ENCODE assay signal across 10 cellular contexts in genomic region chr9:99184073-99184426, GRCh38. TPM values are rescaled to one million over a fixed set of nuclear protein-coding genes. Genes with fewer than 3 reads are reported as not detected.
DNase-seq lines count a peak whose midpoint lies in the region; ATAC-seq and TF ChIP-seq lines count a peak whose summit lies in the region.
"Had no signal": no experiment of that assay in that cellular context is flagged by ENCODE, and none has a peak within 500 bp of the region (broad histone marks: within the 10 kb centered on the region; RNA-seq: fewer than 3 reads in every experiment).

No MANE protein-coding gene starts in this region.

- H3K9me2 ChIP-seq in GM23338 (ENCODE audit: insufficient read depth), result no peaks in the 10 kb centered on the region

- peaks cover 3% of the 10 kb centered on the region for H3K27me3 Mint-ChIP-seq in GM23338 (ENCODE audit: insufficient read depth, low read depth, poor library complexity)

- H3F3A ChIP-seq in GM23338 (replicated peaks; ENCODE audit: low read depth), result no peaks in the 10 kb centered on the region

- 58 to 80% (median 63%) methylated on average over 5 to 8 of the region's 8 CpGs for WGBS in heart left ventricle, 4 donors
- 40 to 59% (median 49%) methylated on average over 6 to 8 of the region's 8 CpGs for WGBS in spleen, 5 donors

- no peak for TF ChIP-seq POLR2A in heart left ventricle (IDR thresholded peaks at IDR 0.05)
- TF ChIP-seq POLR2A in spleen (IDR thresholded peaks at IDR 0.05), result no peak

- DNase-seq in GM23338 (ENCODE audit: low spot score) (no peak), SJCRH30 (no peak), heart left ventricle (peak in 2 of 5 donors; percentile 35 to 38), spleen (no peak), GM20000 (ENCODE audit: low spot score) (no peak), dermis blood vessel endothelial cell (no peak), globus pallidus (ENCODE audit: low spot score) (no peak)

- TF ChIP-seq CTCF in GM23338 (conservative IDR thresholded peaks at IDR 0.05; ENCODE audit: low read depth in 2 of 2) (no peak), heart left ventricle (IDR thresholded peaks at IDR 0.05) (no peak), spleen (IDR thresholded peaks at IDR 0.05 in 8 of 11, conservative IDR thresholded peaks at IDR 0.05 in 3 of 11) (no peak), GM20000 (IDR thresholded peaks at IDR 0.05; ENCODE audit: extremely low read depth, missing control alignments) (no peak)

- intact Hi-C loops in heart left ventricle (cut with DNase I), result loop anchor here in 8 of 10 donors (5.0 to 10.0 kb wide), 9 partner anchors 81 to 1411 kb away; no protein-coding TSS in a partner anchor
- intact Hi-C loops in spleen (cut with DNase I; ENCODE audit: low total_unique reads), result no loop called here

- H3K27me3 ChIP-seq in GM23338 (ENCODE audit: insufficient read depth), result no peaks in the 10 kb centered on the region
- no peaks in the 10 kb centered on the region; the same call in 1 of the 2 replicates for H3K27me3 ChIP-seq in SJCRH30
- peaks cover 0 to 4% (median 0%) of the 10 kb centered on the region in 9 donors for H3K27me3 ChIP-seq in heart left ventricle
- no peaks in the 10 kb centered on the region for H3K27me3 ChIP-seq in spleen (replicated peaks in 1 of 7)

- ATAC-seq in GM23338 (peak; percentile 40), heart left ventricle (peak in 3 of 4 donors; percentile 18 to 47 (median 31)), HG03354 (IDR thresholded peaks at IDR 0.05; ENCODE audit: poor library complexity, severe bottlenecking, unreplicated experiment) (no peak)

- H3K4me3 ChIP-seq in GM23338, result no peak overlapping the region
- no peak overlapping the region for H3K4me3 ChIP-seq in SJCRH30
- H3K4me3 ChIP-seq in heart left ventricle, result no peak overlapping the region
- H3K4me3 ChIP-seq in spleen, result peak overlapping the region in 1 of 8 donors; percentile 61
- H3K4me3 ChIP-seq: PC-9 had no signal

- H3K9me3 ChIP-seq in SJCRH30 (replicated peaks) (no peaks in the 10 kb centered on the region), heart left ventricle (no peaks in the 10 kb centered on the region), spleen (no peaks in the 10 kb centered on the region)

- H3K36me3 ChIP-seq in GM23338 (ENCODE audit: insufficient read depth) (no peaks in the 10 kb centered on the region), SJCRH30 (no peaks in the 10 kb centered on the region), heart left ventricle (no peaks in the 10 kb centered on the region), spleen (no peaks in the 10 kb centered on the region)

- no peak overlapping the region for H3K4me2 ChIP-seq in GM23338
- H3K4me2 ChIP-seq: PC-9 had no signal

- peaks cover 14% of the 10 kb centered on the region for H3K4me1 Mint-ChIP-seq in GM23338

- no peaks in the 10 kb centered on the region for H4K20me1 ChIP-seq in GM23338 (replicated peaks; ENCODE audit: insufficient read depth)

- no peaks in the 10 kb centered on the region for H3K9me3 Mint-ChIP-seq in GM23338
- H3K9me3 Mint-ChIP-seq: nephron progenitor cell had no signal

- no peak overlapping the region for H3K27ac ChIP-seq in GM23338 (ENCODE audit: low read depth)
- peak overlapping the region; percentile 1; the same call in 1 of the 2 replicates for H3K27ac ChIP-seq in SJCRH30
- no peak overlapping the region for H3K27ac ChIP-seq in heart left ventricle
- H3K27ac ChIP-seq in spleen, result peak overlapping the region in 5 of 8 donors; percentile 14 to 54 (median 27)
- H3K27ac ChIP-seq: PC-9 had no signal

- H3K79me2 ChIP-seq in GM23338 (replicated peaks; ENCODE audit: insufficient read depth), result no peaks in the 10 kb centered on the region

- peak overlapping the region; percentile 97; the same call in 1 of the 2 replicates for H2AFZ ChIP-seq in GM23338
- H2AFZ ChIP-seq: PC-9 had no signal

- no peak overlapping the region for H3K4me3 Mint-ChIP-seq in GM23338
- H3K4me3 Mint-ChIP-seq: nephron progenitor cell had no signal

- peaks cover 13% of the 10 kb centered on the region for H3K4me1 ChIP-seq in GM23338 (ENCODE audit: insufficient read depth)
- H3K4me1 ChIP-seq in SJCRH30, result peaks cover 6% of the 10 kb centered on the region; the same call in 1 of the 2 replicates
- H3K4me1 ChIP-seq in heart left ventricle, result peaks cover 0 to 19% (median 6%) of the 10 kb centered on the region in 12 donors
- H3K4me1 ChIP-seq in spleen, result peaks cover 10 to 60% (median 33%) of the 10 kb centered on the region in 6 donors

- no peaks in the 10 kb centered on the region for H3K36me3 Mint-ChIP-seq in GM23338 (ENCODE audit: low read depth)

- H3K27ac Mint-ChIP-seq in GM23338, result no peak overlapping the region
- H3K27ac Mint-ChIP-seq: nephron progenitor cell had no signal

TF ChIP-seq in GM23338, 12 proteins besides CTCF, POLR2A, EP300 and RAD21 (continues in another document):
- TF ChIP-seq REST (IDR thresholded peaks at IDR 0.05; ENCODE audit: unreplicated experiment), result no peak
- no peak for TF ChIP-seq POLR2AphosphoS5 (IDR thresholded peaks at IDR 0.05; ENCODE audit: low read depth)
- TF ChIP-seq ZNF114 (CRISPR knock-in tag; IDR thresholded peaks at IDR 0.05), result no peak
- TF ChIP-seq JUNB (IDR thresholded peaks at IDR 0.05; ENCODE audit: unreplicated experiment), result no peak
- no peak for TF ChIP-seq CREB1 (CRISPR knock-in tag; IDR thresholded peaks at IDR 0.05; ENCODE audit: low read depth)
- TF ChIP-seq ETS1 (IDR thresholded peaks at IDR 0.05), result no peak
- TF ChIP-seq STAT1 (IDR thresholded peaks at IDR 0.05; ENCODE audit: unreplicated experiment), result no peak
- TF ChIP-seq NANOG (IDR thresholded peaks at IDR 0.05; ENCODE audit: borderline replicate concordance), result no peak
- no peak for TF ChIP-seq EZH2phosphoT487 (IDR thresholded peaks at IDR 0.05; ENCODE audit: unreplicated experiment)
- no peak for TF ChIP-seq EZH2 (IDR thresholded peaks at IDR 0.05; ENCODE audit: low read depth, unreplicated experiment)

RNA-seq across cellular contexts. Expression of gene ALG2, which starts 37.7 kb away (rescaled TPM):
- 34.3 and 39.7 TPM in 2 replicates for total RNA-seq in GM23338 (2014; rRNA removed; shearing (Covaris generic))
- 28.8 and 31.5 TPM in 2 replicates for polyA plus RNA-seq in GM23338 (2016; fragmentation: Nextera tagmentation; extraction: Ambion mirVana)
- 38.4 and 38.7 TPM in 2 replicates for total RNA-seq in SJCRH30 (2014; rRNA removed; shearing (Covaris generic))
- 10 to 100 TPM; 13.0 to 21.6 (median 14.8) TPM for total RNA-seq in heart left ventricle
- 10 to 100 TPM in 1 of 2 donors, 1 to 10 TPM in 1; 8.7 to 17.2 TPM for polyA plus RNA-seq in heart left ventricle
- total RNA-seq in spleen, result 10 to 100 TPM; 24.6 to 39.5 (median 27.2) TPM
- polyA plus RNA-seq in spleen, result 10 to 100 TPM; 15.4 to 17.7 (median 16.9) TPM
- total RNA-seq in dermis blood vessel endothelial cell, result 45.6 and 50.2 TPM in 2 replicates

RNA-seq across cellular contexts. Expression of gene SEC61B, which starts 38.0 kb away (rescaled TPM):
- total RNA-seq in GM23338 (2014; rRNA removed; shearing (Covaris generic)), result 90.5 and 133 TPM in 2 replicates
- 602 and 623 TPM in 2 replicates for polyA plus RNA-seq in GM23338 (2016; fragmentation: Nextera tagmentation; extraction: Ambion mirVana)
- total RNA-seq in SJCRH30 (2014; rRNA removed; shearing (Covaris generic)), result 139 and 141 TPM in 2 replicates
- total RNA-seq in heart left ventricle, result 10 to 100 TPM; 29.9 to 62.5 (median 39.5) TPM
- 100 to 1,000 TPM in 1 of 2 donors, 10 to 100 TPM in 1; 82.5 to 165 TPM for polyA plus RNA-seq in heart left ventricle
- 100 to 1,000 TPM in 1 of 7 donors, 10 to 100 TPM in 6; 70.4 to 147 (median 86.9) TPM for total RNA-seq in spleen
- polyA plus RNA-seq in spleen, result 100 to 1,000 TPM; 175 to 244 (median 244) TPM
- 97.0 and 108 TPM in 2 replicates for total RNA-seq in dermis blood vessel endothelial cell

Comparison
In these comparisons a context has a peak if more than half of its experiments do, and no peak if none do; other contexts are left out.
1. H3K27ac ChIP-seq: peak in SJCRH30 (single experiment) and spleen (5 of 8); none in GM23338 (single experiment) and heart left ventricle (0 of 12).